1 cellular context compared by ENCODE assay signal in genomic region chr1:11682287-11682771, GRCh38.
TF ChIP-seq lines count a peak whose summit lies in the region.

No MANE protein-coding gene starts in this region.

TF ChIP-seq in HEK293, 187 proteins besides CTCF, POLR2A, EP300 and RAD21 (continued from another document):
- no peak for TF ChIP-seq HIC1 (tag by site-specific recombination; IDR thresholded peaks at IDR 0.05)
- no peak for TF ChIP-seq PBX3 (CRISPR knock-in tag; IDR thresholded peaks at IDR 0.05)
- no peak for TF ChIP-seq ZSCAN16 (tag by site-specific recombination; IDR thresholded peaks at IDR 0.05)
- TF ChIP-seq ZBTB44 (tag by site-specific recombination; IDR thresholded peaks at IDR 0.05), result 0 out of 2 replicates have a peak, but pooled peaks have one; percentile 3
- TF ChIP-seq ZNF10 (tag by site-specific recombination; IDR thresholded peaks at IDR 0.05), result no peak
- TF ChIP-seq REPIN1 (tag by site-specific recombination; IDR thresholded peaks at IDR 0.05; ENCODE audit: low read depth), result no peak
- no peak for TF ChIP-seq REST (tag by site-specific recombination; IDR thresholded peaks at IDR 0.05)
- TF ChIP-seq ZNF501 (tag by site-specific recombination; IDR thresholded peaks at IDR 0.05), result no peak
- TF ChIP-seq ZNF19 (tag by site-specific recombination; IDR thresholded peaks at IDR 0.05; ENCODE audit: low read depth), result no peak
- TF ChIP-seq ZNF529 (tag by site-specific recombination; IDR thresholded peaks at IDR 0.05; ENCODE audit: insufficient replicate concordance), result no peak
- TF ChIP-seq ZNF560 (tag by site-specific recombination; IDR thresholded peaks at IDR 0.05; ENCODE audit: borderline replicate concordance), result no peak
- no peak for TF ChIP-seq ZNF513 (tag by site-specific recombination; IDR thresholded peaks at IDR 0.05)
- no peak for TF ChIP-seq ZNF639 (tag by site-specific recombination; IDR thresholded peaks at IDR 0.05)
- TF ChIP-seq ZNF473 (tag by site-specific recombination; IDR thresholded peaks at IDR 0.05), result no peak
- TF ChIP-seq ZNF707 (tag by site-specific recombination; IDR thresholded peaks at IDR 0.05), result no peak
- TF ChIP-seq ZIC2 (tag by site-specific recombination; IDR thresholded peaks at IDR 0.05), result peak; percentile 95
- no peak for TF ChIP-seq ZNF776 (tag by site-specific recombination; IDR thresholded peaks at IDR 0.05; ENCODE audit: borderline replicate concordance)
- TF ChIP-seq ZNF510 (tag by site-specific recombination; IDR thresholded peaks at IDR 0.05; ENCODE audit: insufficient replicate concordance), result no peak
- TF ChIP-seq PRDM10 (tag by site-specific recombination; IDR thresholded peaks at IDR 0.05), result no peak
- no peak for TF ChIP-seq ZNF548 (tag by site-specific recombination; IDR thresholded peaks at IDR 0.05)
- peak; percentile 72 for TF ChIP-seq GLIS1 (tag by site-specific recombination; IDR thresholded peaks at IDR 0.05)
